In genomic region chr3:111590096-111590491, GRCh38 we compare ENCODE assay signal across 17 cellular contexts. TPM values are rescaled to one million over a fixed set of nuclear protein-coding genes. Genes with fewer than 3 reads are reported as not detected.
DNase-seq lines count a peak whose midpoint lies in the region; ATAC-seq, FAIRE-seq and TF ChIP-seq lines count a peak whose summit lies in the region.
"Had no signal": no experiment of that assay in that cellular context is flagged by ENCODE, and none has a peak within 500 bp of the region (broad histone marks: within the 10 kb centered on the region; RNA-seq: fewer than 3 reads in every experiment).

No MANE protein-coding gene starts in this region.

- intact Hi-C loops in CD8-positive, alpha-beta T cell (cut with DNase I, micrococcal nuclease): no loop called here
- intact Hi-C loops in activated B cell treated with CpG ODN at 0.5 μM for 24 hours (cut with micrococcal nuclease): no loop called here

- CTCF ChIA-PET in CD8-positive, alpha-beta T cell (lab: Charles Lee): interaction anchor here (1.1 to 1.4 kb wide), 3 partner anchors 9 to 27 kb away, joined by 3 to 4 read pairs (median 4); no protein-coding TSS in a partner anchor
- CTCF ChIA-PET in activated B cell treated with CpG ODN at 0.5 μM for 24 hours (lab: Charles Lee): interaction anchor here (1.3 to 3.4 kb wide), 3 partner anchors 12 to 101 kb away, joined by 3 to 18 read pairs (median 8); no protein-coding TSS in a partner anchor

- no peak overlapping the region for H3K27ac ChIP-seq in CD8-positive, alpha-beta T cell (ENCODE audit: low read depth, low read length)
- H3K27ac ChIP-seq in keratinocyte (ENCODE audit: control insufficient read depth, insufficient read depth, low read length) (peak overlapping the region; percentile 70), neural progenitor cell (no peak overlapping the region)
- H3K27ac ChIP-seq: left ventricle myocardium inferior had no signal

- peaks cover 33% of the 10 kb centered on the region for H3K36me3 ChIP-seq in CD8-positive, alpha-beta T cell (ENCODE audit: insufficient read depth, low read length)
- peaks cover 3 to 19% of the 10 kb centered on the region in 2 experiments for H3K36me3 ChIP-seq in keratinocyte (ENCODE audit: control insufficient read depth in 2 of 2, extremely low read depth in 1 of 2, insufficient read depth in 2 of 2, low read length in 2 of 2)
- H3K36me3 ChIP-seq in neural progenitor cell: no peaks in the 10 kb centered on the region
- H3K36me3 ChIP-seq: left ventricle myocardium inferior had no signal

- peaks cover 88% of the 10 kb centered on the region for H3K36me3 Mint-ChIP-seq in CD8-positive, alpha-beta T cell
- H3K36me3 Mint-ChIP-seq in activated B cell treated with CpG ODN at 0.5 μM for 24 hours (ENCODE audit: low read depth) (peaks cover 26% of the 10 kb centered on the region), progenitor cell of endocrine pancreas (ENCODE audit: insufficient read depth) (peaks cover 1% of the 10 kb centered on the region), neural progenitor cell (no peaks in the 10 kb centered on the region)
- H3K36me3 Mint-ChIP-seq: CD14-positive monocyte had no signal

- no peak for ATAC-seq in CD8-positive, alpha-beta T cell
- ATAC-seq in GM18909 (IDR thresholded peaks at IDR 0.05; ENCODE audit: poor library complexity, unreplicated experiment) (peak; percentile 29), activated B cell treated with CpG ODN at 0.5 μM for 24 hours (ENCODE audit: low read depth) (no peak)
- ATAC-seq: natural killer cell had no signal

- H3K27me3 ChIP-seq in CD8-positive, alpha-beta T cell (ENCODE audit: insufficient read depth, low read length): no peaks in the 10 kb centered on the region
- H3K27me3 ChIP-seq in keratinocyte (ENCODE audit: control insufficient read depth, extremely low read depth, insufficient read depth, low read length) (no peaks in the 10 kb centered on the region), neural progenitor cell (no peaks in the 10 kb centered on the region)

- dilution Hi-C loops in keratinocyte (cut with MboI; ENCODE audit: extremely low pct_ligation_motif_present, low sequenced_read_pairs): loop anchor here (25.0 kb wide), 1 partner anchor 97 kb away; no protein-coding TSS in a partner anchor

- H3K4me1 Mint-ChIP-seq in CD8-positive, alpha-beta T cell (ENCODE audit: low read depth): peaks cover 45% of the 10 kb centered on the region
- H3K4me1 Mint-ChIP-seq in activated B cell treated with CpG ODN at 0.5 μM for 24 hours: peaks cover 63% of the 10 kb centered on the region
- no peaks in the 10 kb centered on the region for H3K4me1 Mint-ChIP-seq in progenitor cell of endocrine pancreas (ENCODE audit: low read depth)
- H3K4me1 Mint-ChIP-seq in neural progenitor cell: no peaks in the 10 kb centered on the region
- H3K4me1 Mint-ChIP-seq: CD14-positive monocyte had no signal

- H3K4me3 ChIP-seq in CD8-positive, alpha-beta T cell (ENCODE audit: low read depth, low read length): no peak overlapping the region
- H3K4me3 ChIP-seq in keratinocyte (ENCODE audit: control insufficient read depth in 2 of 3, extremely low read depth in 1 of 3, insufficient read depth in 2 of 3, low read depth in 1 of 3, low read length in 3 of 3) (peak overlapping the region in 1 of 3 experiments; percentile 36), neural progenitor cell (no peak overlapping the region)
- H3K4me3 ChIP-seq: left ventricle myocardium inferior had no signal

- H3K9ac ChIP-seq in keratinocyte (ENCODE audit: control insufficient read depth, extremely low read depth, insufficient read depth, low read length) (peak overlapping the region; percentile 35), neural progenitor cell (no peak overlapping the region)

- H3K4me2 ChIP-seq in keratinocyte (ENCODE audit: control insufficient read depth, extremely low read depth, insufficient read depth, low read depth, low read length) (peak overlapping the region; percentile 83), neural progenitor cell (no peak overlapping the region)

- no peaks in the 10 kb centered on the region for H3F3A ChIP-seq in neural progenitor cell (ENCODE audit: low read depth)

- peaks cover 6% of the 10 kb centered on the region for H3K4me1 ChIP-seq in CD8-positive, alpha-beta T cell (ENCODE audit: insufficient read depth, low read length)
- H3K4me1 ChIP-seq in keratinocyte (ENCODE audit: control insufficient read depth, extremely low read depth, insufficient read depth, low read length): peaks cover 46% of the 10 kb centered on the region
- no peaks in the 10 kb centered on the region for H3K4me1 ChIP-seq in neural progenitor cell
- H3K4me1 ChIP-seq: left ventricle myocardium inferior had no signal

- no peak for DNase-seq in CD8-positive, alpha-beta T cell
- DNase-seq in activated B cell treated with CpG ODN at 0.5 μM for 24 hours (no peak), keratinocyte (ENCODE audit: low read depth, low spot score) (no peak), progenitor cell of endocrine pancreas (ENCODE audit: low spot score, unreplicated experiment) (no peak), neural progenitor cell (ENCODE audit: low spot score) (no peak), NCI-H510A treated with DMSO at 0.1 percent for 48 hours (lab: John Stamatoyannopoulos, UW) (no peak)
- DNase-seq: cortex of kidney, KG1, left ventricle myocardium inferior, natural killer cell, NCI-H510A, retina, T-helper 9 cell had no signal

- POLR2A ChIA-PET in CD8-positive, alpha-beta T cell (lab: Charles Lee): interaction anchor here (1.3 kb wide), 2 partner anchors 9 to 43 kb away, joined by 4 read pairs; no protein-coding TSS in a partner anchor
- POLR2A ChIA-PET in activated B cell treated with CpG ODN at 0.5 μM for 24 hours (lab: Charles Lee): interaction anchor here (0.8 to 1.2 kb wide), 2 partner anchors 11 to 26 kb away, joined by 3 to 4 read pairs; no protein-coding TSS in a partner anchor

- TF ChIP-seq CTCF in CD8-positive, alpha-beta T cell (IDR thresholded peaks at IDR 0.05): no peak
- no peak for TF ChIP-seq CTCF in activated B cell treated with CpG ODN at 0.5 μM for 24 hours (IDR thresholded peaks at IDR 0.05)
- no peak for TF ChIP-seq CTCF in keratinocyte (optimal IDR thresholded peaks at IDR 0.05 in 1 of 3, IDR thresholded peaks at IDR 0.05 in 1 of 3, conservative IDR thresholded peaks at IDR 0.05 in 1 of 3; ENCODE audit: extremely low read depth in 1 of 3, insufficient read depth in 2 of 3, low read length in 3 of 3)
- TF ChIP-seq CTCF in progenitor cell of endocrine pancreas (IDR thresholded peaks at IDR 0.05; ENCODE audit: unreplicated experiment): no peak
- TF ChIP-seq CTCF in neural progenitor cell (IDR thresholded peaks at IDR 0.05): no peak

- H4K20me1 ChIP-seq in keratinocyte (ENCODE audit: control insufficient read depth, extremely low read depth, insufficient read depth, low read length): no peaks in the 10 kb centered on the region
- H4K20me1 ChIP-seq in neural progenitor cell (ENCODE audit: low read depth): no peaks in the 10 kb centered on the region

- H3K4me3 Mint-ChIP-seq in CD8-positive, alpha-beta T cell: no peak overlapping the region
- peak overlapping the region; percentile 15 for H3K4me3 Mint-ChIP-seq in activated B cell treated with CpG ODN at 0.5 μM for 24 hours
- no peak overlapping the region for H3K4me3 Mint-ChIP-seq in progenitor cell of endocrine pancreas (ENCODE audit: low read depth)
- no peak overlapping the region for H3K4me3 Mint-ChIP-seq in neural progenitor cell
- H3K4me3 Mint-ChIP-seq: CD14-positive monocyte, natural killer cell had no signal

- peaks cover 41% of the 10 kb centered on the region for H3K79me2 ChIP-seq in keratinocyte (ENCODE audit: control insufficient read depth, insufficient read depth, low read length)
- no peaks in the 10 kb centered on the region for H3K79me2 ChIP-seq in neural progenitor cell (ENCODE audit: low read depth)

- FAIRE-seq in keratinocyte (lab: Jason Lieb, UNC): peak; percentile 79
- FAIRE-seq: H1 had no signal

- no peaks in the 10 kb centered on the region for H3K9me3 ChIP-seq in CD8-positive, alpha-beta T cell (ENCODE audit: low read length)
- peaks cover 1% of the 10 kb centered on the region for H3K9me3 ChIP-seq in keratinocyte (ENCODE audit: control insufficient read depth, low read depth, low read length)
- H3K9me3 ChIP-seq in neural progenitor cell (ENCODE audit: low read depth): no peaks in the 10 kb centered on the region
- H3K9me3 ChIP-seq: left ventricle myocardium inferior had no signal

- H3K27ac Mint-ChIP-seq in CD8-positive, alpha-beta T cell: peak overlapping the region; percentile 28
- H3K27ac Mint-ChIP-seq in activated B cell treated with CpG ODN at 0.5 μM for 24 hours (peak overlapping the region; percentile 53), progenitor cell of endocrine pancreas (no peak overlapping the region), neural progenitor cell (no peak overlapping the region)
- H3K27ac Mint-ChIP-seq: CD14-positive monocyte had no signal

- no peaks in the 10 kb centered on the region for H3K9me1 ChIP-seq in keratinocyte (ENCODE audit: control insufficient read depth, extremely low read depth, insufficient read depth, low read length)

- H3K27me3 Mint-ChIP-seq in CD8-positive, alpha-beta T cell (ENCODE audit: low read depth): no peaks in the 10 kb centered on the region
- H3K27me3 Mint-ChIP-seq in activated B cell treated with CpG ODN at 0.5 μM for 24 hours (no peaks in the 10 kb centered on the region), progenitor cell of endocrine pancreas (peaks cover 3% of the 10 kb centered on the region), neural progenitor cell (ENCODE audit: insufficient read depth, low read depth) (peaks cover 2% of the 10 kb centered on the region)

- H2AFZ ChIP-seq in keratinocyte (ENCODE audit: control insufficient read depth, low read length) (no peak overlapping the region), neural progenitor cell (replicated peaks) (no peak overlapping the region)

- H3K9me3 Mint-ChIP-seq in CD8-positive, alpha-beta T cell: no peaks in the 10 kb centered on the region
- H3K9me3 Mint-ChIP-seq in activated B cell treated with CpG ODN at 0.5 μM for 24 hours (no peaks in the 10 kb centered on the region), progenitor cell of endocrine pancreas (ENCODE audit: low read depth) (peaks cover 11% of the 10 kb centered on the region), neural progenitor cell (no peaks in the 10 kb centered on the region)
- H3K9me3 Mint-ChIP-seq: natural killer cell had no signal

RNA-seq across cellular contexts. Expression of gene ZBED2, which starts 5.1 kb away (rescaled TPM):
- under 1 TPM; 0.19 to 0.22 TPM for total RNA-seq in CD8-positive, alpha-beta T cell
- total RNA-seq in activated B cell treated with CpG ODN at 0.5 μM for 24 hours (4.6 and 5.3 TPM in 2 replicates), progenitor cell of endocrine pancreas (not detected in 2 replicates), neural progenitor cell (ENCODE audit: low replicate concordance) (0.06 TPM in 1 of 2 replicates, not detected in the other)
- polyA plus RNA-seq in keratinocyte: 81.8 to 124 TPM (median 120 TPM) in 3 replicates
- polyA plus RNA-seq in keratinocyte (2011; ENCODE audit: low read depth): 15.2 TPM
- polyA plus RNA-seq in keratinocyte (2011; cell fraction: cytosol; rRNA removed): 92.8 and 126 TPM in 2 replicates
- 110 and 127 TPM in 2 replicates for polyA plus RNA-seq in keratinocyte (2011; cell fraction: nucleus; rRNA removed)
- 34.1 and 119 TPM in 2 replicates for polyA plus RNA-seq in keratinocyte (2012; ENCODE audit: low replicate concordance)
- polyA minus RNA-seq in keratinocyte: 42.4 to 73.9 TPM (median 48.8 TPM) in 3 replicates
- 60.4 TPM for polyA minus RNA-seq in keratinocyte (2011; cell fraction: cytosol; rRNA and poly(A)+ RNA removed)
- polyA minus RNA-seq in keratinocyte (2011; cell fraction: nucleus; rRNA and poly(A)+ RNA removed): 33.4 and 52.2 TPM in 2 replicates
- total RNA-seq: H1, left ventricle myocardium inferior, urinary bladder had no signal
- polyA plus RNA-seq: CD14-positive monocyte, H1 had no signal

RNA-seq across cellular contexts. Expression of gene CD96, which starts 48.1 kb away (rescaled TPM):
- 100 to 1,000 TPM; 218 to 219 TPM for total RNA-seq in CD8-positive, alpha-beta T cell
- 32.4 and 34.3 TPM in 2 replicates for total RNA-seq in activated B cell treated with CpG ODN at 0.5 μM for 24 hours
- polyA plus RNA-seq in keratinocyte: 0.08 to 0.14 TPM (median 0.13 TPM) in 3 replicates
- polyA plus RNA-seq in keratinocyte (2011; ENCODE audit: low read depth): not detected
- 0.06 and 0.21 TPM in 2 replicates for polyA plus RNA-seq in keratinocyte (2011; cell fraction: cytosol; rRNA removed)
- polyA plus RNA-seq in keratinocyte (2011; cell fraction: nucleus; rRNA removed): 0.03 and 0.14 TPM in 2 replicates
- polyA plus RNA-seq in keratinocyte (2012; ENCODE audit: low replicate concordance): 0.07 and 0.18 TPM in 2 replicates
- 0.10 TPM in 1 of 3 replicates, not detected in the others for polyA minus RNA-seq in keratinocyte
- not detected for polyA minus RNA-seq in keratinocyte (2011; cell fraction: cytosol; rRNA and poly(A)+ RNA removed)
- not detected in 2 replicates for polyA minus RNA-seq in keratinocyte (2011; cell fraction: nucleus; rRNA and poly(A)+ RNA removed)
- not detected in 2 replicates for total RNA-seq in progenitor cell of endocrine pancreas
- total RNA-seq in neural progenitor cell (ENCODE audit: low replicate concordance): not detected in 2 replicates
- total RNA-seq: H1 had no signal
- polyA plus RNA-seq: H1 had no signal

Comparison
In these comparisons a context has a peak if more than half of its experiments do, and no peak if none do; other contexts are left out.
1. H3K27ac Mint-ChIP-seq: peak in CD8-positive, alpha-beta T cell (single experiment) and activated B cell treated with CpG ODN at 0.5 μM for 24 hours (single experiment); none in progenitor cell of endocrine pancreas (single experiment) and neural progenitor cell (single experiment).
2. RNA of gene CD96, which starts 48.1 kb away (total RNA-seq): 218 to 219 TPM in CD8-positive, alpha-beta T cell and 32.4 to 34.3 TPM in activated B cell treated with CpG ODN at 0.5 μM for 24 hours; not detected in progenitor cell of endocrine pancreas and not detected in neural progenitor cell; every median in the first group is over 10 times any median in the second.